13 cellular contexts compared by ENCODE assay signal in the genomic region with DNA sequence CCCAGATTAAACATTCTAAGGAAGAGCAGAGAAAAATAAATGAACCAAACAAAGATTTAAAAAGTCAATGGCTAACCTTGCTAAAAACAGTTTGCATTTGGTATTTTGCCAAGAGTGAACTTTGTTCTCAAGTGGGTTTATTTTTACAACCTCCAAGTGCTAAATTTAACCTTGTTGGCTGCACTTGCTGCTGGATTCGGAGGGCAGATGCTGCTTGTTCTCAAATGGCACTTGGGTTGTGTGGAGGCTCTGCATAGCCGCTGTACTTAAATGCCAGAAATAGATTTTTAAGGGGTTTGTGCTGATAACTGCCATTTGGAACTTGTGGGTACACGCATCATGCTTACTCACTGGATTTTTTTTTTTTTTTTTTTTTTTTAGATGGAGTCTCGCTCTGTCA. TPM values are rescaled to one million over a fixed set of nuclear protein-coding genes. Genes with fewer than 3 reads are reported as not detected.
A peak's percentile ranks its signal among the peaks of the same experiment; 100 is the strongest.
DNase-seq lines count a peak whose midpoint lies in the region; ATAC-seq and TF ChIP-seq lines count a peak whose summit lies in the region.
"Had no signal": no experiment of that assay in that cellular context is flagged by ENCODE, and none has a peak within 500 bp of the region (broad histone marks: within the 10 kb centered on the region; RNA-seq: fewer than 3 reads in every experiment).

No MANE protein-coding gene starts in this region.

- H3K4me3 Mint-ChIP-seq in activated CD4-positive, alpha-beta T cell treated with anti-CD3 and anti-CD28 coated beads, Interleukin-2, amount 10 ng/mL, durations not matched to agents 24 days and 14 days, result no peak overlapping the region
- H3K4me3 Mint-ChIP-seq in activated CD4-positive, alpha-beta memory T cell treated with anti-CD3 and anti-CD28 coated beads, Interleukin-2, amount 10 ng/mL, durations not matched to agents 7 days and 5 days, result no peak overlapping the region

- intact Hi-C loops in activated CD4-positive, alpha-beta T cell treated with anti-CD3 and anti-CD28 coated beads, Interleukin-2, amount 10 ng/mL, durations not matched to agents 24 days and 14 days (cut with micrococcal nuclease), result no loop called here
- intact Hi-C loops in stomach (cut with DNase I; ENCODE audit: low total_unique reads), result no loop called here
- intact Hi-C loops in mucosa of descending colon (cut with DNase I, micrococcal nuclease), result no loop called here

- peaks cover 0 to 68% of the 10 kb centered on the region in 2 donors for H3K4me1 ChIP-seq in right atrium auricular region
- H3K4me1 ChIP-seq in stomach, result peaks cover 5 to 47% (median 26%) of the 10 kb centered on the region in 4 donors
- peaks cover 32% of the 10 kb centered on the region for H3K4me1 ChIP-seq in mucosa of descending colon (ENCODE audit: low read depth)

- no peaks in the 10 kb centered on the region for H3K9me3 Mint-ChIP-seq in activated CD4-positive, alpha-beta T cell treated with anti-CD3 and anti-CD28 coated beads, Interleukin-2, amount 10 ng/mL, durations not matched to agents 24 days and 14 days
- no peaks in the 10 kb centered on the region for H3K9me3 Mint-ChIP-seq in activated CD4-positive, alpha-beta memory T cell treated with anti-CD3 and anti-CD28 coated beads, Interleukin-2, amount 10 ng/mL, durations not matched to agents 7 days and 5 days

- peaks cover 11% of the 10 kb centered on the region for H3K36me3 ChIP-seq in right atrium auricular region
- peaks cover 5 to 60% (median 44%) of the 10 kb centered on the region in 4 donors for H3K36me3 ChIP-seq in stomach
- H3K36me3 ChIP-seq in mucosa of descending colon (ENCODE audit: low read depth), result no peaks in the 10 kb centered on the region
- H3K36me3 ChIP-seq: colonic mucosa had no signal

- CTCF ChIA-PET in activated CD4-positive, alpha-beta memory T cell treated with anti-CD3 and anti-CD28 coated beads, Interleukin-2, amount 10 ng/mL, durations not matched to agents 7 days and 5 days (lab: Charles Lee), result interaction anchor here (0.6 to 9.4 kb wide), 5 partner anchors 41 to 158 kb away, joined by 3 to 329 read pairs (median 5); a partner anchor contains a TSS

- 47 to 75% (median 66%) methylated on average over 4 of the region's 4 CpGs for WGBS in stomach, 5 donors

- POLR2A ChIA-PET in activated CD4-positive, alpha-beta memory T cell treated with anti-CD3 and anti-CD28 coated beads, Interleukin-2, amount 10 ng/mL, durations not matched to agents 7 days and 5 days (lab: Charles Lee), result interaction anchor here (0.7 to 11.1 kb wide), 12 partner anchors 13 to 145 kb away, joined by 3 to 137 read pairs (median 16); a partner anchor contains a TSS

- H3K27me3 ChIP-seq in right atrium auricular region (no peaks in the 10 kb centered on the region), stomach (no peaks in the 10 kb centered on the region)
- H3K27me3 ChIP-seq: colonic mucosa had no signal

- H3K9me3 ChIP-seq in right atrium auricular region, result no peaks in the 10 kb centered on the region
- H3K9me3 ChIP-seq in stomach, result no peaks in the 10 kb centered on the region
- no peaks in the 10 kb centered on the region for H3K9me3 ChIP-seq in mucosa of descending colon
- H3K9me3 ChIP-seq: colonic mucosa had no signal

- peak overlapping the region; percentile 95 for H3K27ac Mint-ChIP-seq in activated CD4-positive, alpha-beta T cell treated with anti-CD3 and anti-CD28 coated beads, Interleukin-2, amount 10 ng/mL, durations not matched to agents 24 days and 14 days
- H3K27ac Mint-ChIP-seq in activated CD4-positive, alpha-beta memory T cell treated with anti-CD3 and anti-CD28 coated beads, Interleukin-2, amount 10 ng/mL, durations not matched to agents 7 days and 5 days, result peak overlapping the region; percentile 93

- ATAC-seq in mucosa of descending colon, result no peak
- ATAC-seq in GM21825 (IDR thresholded peaks at IDR 0.05; ENCODE audit: unreplicated experiment), result no peak
- no peak for ATAC-seq in HG03025 (IDR thresholded peaks at IDR 0.05; ENCODE audit: low FRiP score, unreplicated experiment)

- no peaks in the 10 kb centered on the region for H3K27me3 Mint-ChIP-seq in activated CD4-positive, alpha-beta T cell treated with anti-CD3 and anti-CD28 coated beads, Interleukin-2, amount 10 ng/mL, durations not matched to agents 24 days and 14 days
- no peaks in the 10 kb centered on the region for H3K27me3 Mint-ChIP-seq in activated CD4-positive, alpha-beta memory T cell treated with anti-CD3 and anti-CD28 coated beads, Interleukin-2, amount 10 ng/mL, durations not matched to agents 7 days and 5 days

- peaks cover 63% of the 10 kb centered on the region for H3K4me1 Mint-ChIP-seq in activated CD4-positive, alpha-beta T cell treated with anti-CD3 and anti-CD28 coated beads, Interleukin-2, amount 10 ng/mL, durations not matched to agents 24 days and 14 days
- H3K4me1 Mint-ChIP-seq in activated CD4-positive, alpha-beta memory T cell treated with anti-CD3 and anti-CD28 coated beads, Interleukin-2, amount 10 ng/mL, durations not matched to agents 7 days and 5 days, result peaks cover 83% of the 10 kb centered on the region

- TF ChIP-seq CTCF in right atrium auricular region (IDR thresholded peaks at IDR 0.05), result no peak
- no peak for TF ChIP-seq CTCF in stomach (IDR thresholded peaks at IDR 0.05)
- no peak for TF ChIP-seq CTCF in mucosa of descending colon (IDR thresholded peaks at IDR 0.05)

- no peak overlapping the region for H3K4me3 ChIP-seq in right atrium auricular region
- no peak overlapping the region for H3K4me3 ChIP-seq in stomach
- no peak overlapping the region for H3K4me3 ChIP-seq in mucosa of descending colon
- H3K4me3 ChIP-seq: colonic mucosa had no signal

- TF ChIP-seq EP300 in stomach (IDR thresholded peaks at IDR 0.05), result no peak

- H3K27ac ChIP-seq in right atrium auricular region (peak overlapping the region; percentile 78 to 94), stomach (peak overlapping the region in 3 of 5 donors; percentile 20 to 68 (median 42))
- H3K27ac ChIP-seq: colonic mucosa had no signal

- no peak for DNase-seq in activated CD4-positive, alpha-beta T cell treated with anti-CD3 and anti-CD28 coated beads, Interleukin-2, amount 10 ng/mL, durations not matched to agents 24 days and 14 days
- no peak for DNase-seq in activated CD4-positive, alpha-beta T cell treated with anti-CD3 and anti-CD28 coated beads, Interleukin-2, amount 50 U/mL, for 4 hours
- no peak for DNase-seq in activated CD4-positive, alpha-beta memory T cell treated with anti-CD3 and anti-CD28 coated beads, Interleukin-2, amount 10 ng/mL, durations not matched to agents 7 days and 5 days
- DNase-seq in right atrium auricular region (ENCODE audit: low spot score), result no peak
- DNase-seq in stomach, result no peak
- DNase-seq in mucosa of descending colon, result no peak
- DNase-seq: activated T-cell treated with anti-CD3 and anti-CD28 coated beads for 4 hours, NCI-H526 treated with DMSO at 0.1 percent for 48 hours, T-helper 1 cell had no signal

- H3K36me3 Mint-ChIP-seq in activated CD4-positive, alpha-beta T cell treated with anti-CD3 and anti-CD28 coated beads, Interleukin-2, amount 10 ng/mL, durations not matched to agents 24 days and 14 days (ENCODE audit: low read depth), result peaks cover 42% of the 10 kb centered on the region
- H3K36me3 Mint-ChIP-seq in activated CD4-positive, alpha-beta memory T cell treated with anti-CD3 and anti-CD28 coated beads, Interleukin-2, amount 10 ng/mL, durations not matched to agents 7 days and 5 days (ENCODE audit: low read depth), result peaks cover 31% of the 10 kb centered on the region

- no peak for TF ChIP-seq POLR2A in stomach (IDR thresholded peaks at IDR 0.05)

RNA-seq across cellular contexts. Expression of a gene that starts 13.3 kb away (rescaled TPM):
- total RNA-seq in activated CD4-positive, alpha-beta T cell treated with anti-CD3 and anti-CD28 coated beads, Interleukin-2, amount 10 ng/mL, durations not matched to agents 24 days and 14 days, result 4.2 TPM in 2 replicates
- 1 to 10 TPM; 9.4 to 9.5 TPM for total RNA-seq in activated CD4-positive, alpha-beta memory T cell treated with anti-CD3 and anti-CD28 coated beads, Interleukin-2, amount 10 ng/mL, durations not matched to agents 7 days and 5 days
- total RNA-seq in right atrium auricular region (10 to 100 TPM in 1 of 2 donors, 1 to 10 TPM in 1; 9.5 to 29.7 TPM), stomach (1 to 10 TPM in 1 of 5 donors, under 1 TPM in 1, not detected in 3; 0.92 to 3.6 TPM), mucosa of descending colon (1 to 10 TPM; 3.0 to 4.5 (median 3.4) TPM)
- 10 to 100 TPM in 1 of 3 donors, 1 to 10 TPM in 2; 5.4 to 10.1 (median 8.6) TPM for polyA plus RNA-seq in stomach

RNA-seq across cellular contexts. Expression of a gene that starts 22.1 kb away (rescaled TPM):
- 34.2 and 38.6 TPM in 2 replicates for total RNA-seq in activated CD4-positive, alpha-beta T cell treated with anti-CD3 and anti-CD28 coated beads, Interleukin-2, amount 10 ng/mL, durations not matched to agents 24 days and 14 days
- total RNA-seq in activated CD4-positive, alpha-beta memory T cell treated with anti-CD3 and anti-CD28 coated beads, Interleukin-2, amount 10 ng/mL, durations not matched to agents 7 days and 5 days, result 10 to 100 TPM; 16.1 to 17.0 TPM
- total RNA-seq in right atrium auricular region, result 1 to 10 TPM; 5.9 to 8.5 TPM
- total RNA-seq in stomach, result 10 to 100 TPM in 1 of 5 donors, 1 to 10 TPM in 1, under 1 TPM in 2, not detected in 1; under 0.01 to 12.1 (median 1.6) TPM
- 1 to 10 TPM; 1.8 to 4.1 (median 2.7) TPM for polyA plus RNA-seq in stomach
- total RNA-seq in mucosa of descending colon, result 10 to 100 TPM in 1 of 3 donors, 1 to 10 TPM in 2; 4.2 to 10.3 (median 5.1) TPM

RNA-seq across cellular contexts. Expression of a gene that starts 22.3 kb away (rescaled TPM):
- 8.4 and 9.2 TPM in 2 replicates for total RNA-seq in activated CD4-positive, alpha-beta T cell treated with anti-CD3 and anti-CD28 coated beads, Interleukin-2, amount 10 ng/mL, durations not matched to agents 24 days and 14 days
- 1 to 10 TPM; 5.5 TPM for total RNA-seq in activated CD4-positive, alpha-beta memory T cell treated with anti-CD3 and anti-CD28 coated beads, Interleukin-2, amount 10 ng/mL, durations not matched to agents 7 days and 5 days
- total RNA-seq in right atrium auricular region (10 to 100 TPM; 15.8 to 28.6 TPM), stomach (under 1 TPM in 2 of 5 donors, not detected in 3; 0.73 to 0.89 TPM), mucosa of descending colon (under 1 TPM; 0.58 to 0.98 (median 0.94) TPM)
- polyA plus RNA-seq in stomach, result under 1 TPM; 0.55 to 0.76 (median 0.56) TPM

RNA-seq across cellular contexts. Expression of a gene that starts 27.5 kb away (rescaled TPM):
- total RNA-seq in activated CD4-positive, alpha-beta T cell treated with anti-CD3 and anti-CD28 coated beads, Interleukin-2, amount 10 ng/mL, durations not matched to agents 24 days and 14 days, result 28.3 and 29.1 TPM in 2 replicates
- total RNA-seq in activated CD4-positive, alpha-beta memory T cell treated with anti-CD3 and anti-CD28 coated beads, Interleukin-2, amount 10 ng/mL, durations not matched to agents 7 days and 5 days, result 10 to 100 TPM; 48.1 TPM
- total RNA-seq in right atrium auricular region (1 to 10 TPM in 1 of 2 donors, under 1 TPM in 1; 0.70 to 1.3 TPM), stomach (10 to 100 TPM in 1 of 5 donors, 1 to 10 TPM in 3, not detected in 1; 1.1 to 15.8 (median 1.5) TPM), mucosa of descending colon (10 to 100 TPM in 2 of 3 donors, 1 to 10 TPM in 1; 5.6 to 23.7 (median 10.2) TPM)
- 10 to 100 TPM in 2 of 3 donors, 1 to 10 TPM in 1; 7.6 to 14.1 (median 11.1) TPM for polyA plus RNA-seq in stomach

RNA-seq across cellular contexts. Expression of a gene that starts 34.1 kb away (rescaled TPM):
- total RNA-seq in activated CD4-positive, alpha-beta T cell treated with anti-CD3 and anti-CD28 coated beads, Interleukin-2, amount 10 ng/mL, durations not matched to agents 24 days and 14 days, result 1.8 and 2.1 TPM in 2 replicates
- total RNA-seq in activated CD4-positive, alpha-beta memory T cell treated with anti-CD3 and anti-CD28 coated beads, Interleukin-2, amount 10 ng/mL, durations not matched to agents 7 days and 5 days, result 1 to 10 TPM; 1.0 to 1.8 TPM
- total RNA-seq in right atrium auricular region (not detected), stomach (under 1 TPM in 1 of 5 donors, not detected in 4; 0.37 TPM), mucosa of descending colon (1 to 10 TPM; 2.5 to 9.0 (median 5.1) TPM)
- polyA plus RNA-seq in stomach, result not detected
- total RNA-seq: glomerular endothelial cell had no signal
